In the genomic region with DNA sequence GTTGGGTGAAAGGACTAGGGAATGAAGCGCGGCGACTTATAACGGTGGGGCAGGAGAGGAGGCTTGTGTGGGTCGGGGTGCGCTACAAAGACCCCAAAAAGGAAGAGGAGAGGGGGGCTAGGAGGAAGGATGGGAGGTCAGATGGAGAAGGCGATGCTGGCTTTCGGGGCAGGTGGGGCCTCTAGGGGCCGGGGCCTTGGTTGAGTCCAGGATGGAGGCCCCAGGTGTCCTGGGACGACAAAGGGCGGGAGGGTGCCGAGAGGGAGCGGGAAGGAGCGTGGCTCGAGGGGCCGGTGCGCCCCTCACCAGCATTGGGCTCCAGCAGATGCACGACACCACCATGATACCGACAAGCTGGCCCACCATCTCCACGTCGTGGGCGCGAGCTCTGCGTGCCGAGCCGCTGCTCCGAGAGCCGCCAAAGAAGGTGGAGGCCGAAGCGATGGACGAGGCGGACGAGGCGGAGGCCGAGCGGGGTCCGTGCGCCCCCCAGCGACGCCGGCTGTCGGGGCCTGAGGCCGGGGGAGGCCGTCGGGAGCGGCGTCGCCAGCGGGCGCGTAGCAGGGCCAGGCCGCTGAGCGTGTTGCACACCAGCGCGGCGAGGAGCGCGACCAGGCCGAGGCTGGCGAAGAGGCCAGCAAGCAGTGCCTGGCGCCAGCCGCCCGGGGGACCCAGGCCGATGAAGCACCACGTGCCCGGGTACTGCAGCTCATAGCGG, we compare ENCODE assay signal across 11 cellular contexts. TPM values are rescaled to one million over a fixed set of nuclear protein-coding genes. Genes with fewer than 3 reads are reported as not detected.
DNase-seq lines count a peak whose midpoint lies in the region; ATAC-seq and TF ChIP-seq lines count a peak whose summit lies in the region.
"Had no signal": no experiment of that assay in that cellular context is flagged by ENCODE, and none has a peak within 500 bp of the region (broad histone marks: within the 10 kb centered on the region; RNA-seq: fewer than 3 reads in every experiment).

No MANE protein-coding gene starts in this region.

- H3K27me3 ChIP-seq in NT2/D1 (ENCODE audit: insufficient read depth, insufficient read length) (no peaks in the 10 kb centered on the region), foreskin keratinocyte (peaks cover 30% of the 10 kb centered on the region), spleen (replicated peaks in 1 of 7) (peaks cover 0 to 49% (median 35%) of the 10 kb centered on the region in 7 donors)
- H3K27me3 ChIP-seq: pancreas had no signal

- no peak overlapping the region for H3K4me3 Mint-ChIP-seq in activated CD4-positive, alpha-beta T cell treated with anti-CD3 and anti-CD28 coated beads, Interleukin-2, amount 10 ng/mL, durations not matched to agents 7 days and 5 days

- POLR2A ChIA-PET in activated CD4-positive, alpha-beta T cell treated with anti-CD3 and anti-CD28 coated beads, Interleukin-2, amount 10 ng/mL, durations not matched to agents 7 days and 5 days (lab: Charles Lee): no interaction called here

- peak overlapping the region; percentile 31 for H3K27ac Mint-ChIP-seq in activated CD4-positive, alpha-beta T cell treated with anti-CD3 and anti-CD28 coated beads, Interleukin-2, amount 10 ng/mL, durations not matched to agents 7 days and 5 days

- H3K36me3 Mint-ChIP-seq in activated CD4-positive, alpha-beta T cell treated with anti-CD3 and anti-CD28 coated beads, Interleukin-2, amount 10 ng/mL, durations not matched to agents 7 days and 5 days (ENCODE audit: low read depth): peaks cover 14% of the 10 kb centered on the region

- no peaks in the 10 kb centered on the region for H3K9me3 Mint-ChIP-seq in activated CD4-positive, alpha-beta T cell treated with anti-CD3 and anti-CD28 coated beads, Interleukin-2, amount 10 ng/mL, durations not matched to agents 7 days and 5 days

- H3K9me3 ChIP-seq in NT2/D1 (ENCODE audit: insufficient read depth, low read length) (no peaks in the 10 kb centered on the region), spleen (no peaks in the 10 kb centered on the region)
- H3K9me3 ChIP-seq: pancreas had no signal

- WGBS in spleen, 5 donors: 16 to 23% (median 16%) methylated on average over 39 to 67 of the region's 67 CpGs

- H3K27ac ChIP-seq in foreskin keratinocyte (no peak overlapping the region), spleen (peak overlapping the region in 1 of 8 donors; percentile 11)
- H3K27ac ChIP-seq: pancreas had no signal

- peaks cover 30% of the 10 kb centered on the region for H3K4me1 Mint-ChIP-seq in activated CD4-positive, alpha-beta T cell treated with anti-CD3 and anti-CD28 coated beads, Interleukin-2, amount 10 ng/mL, durations not matched to agents 7 days and 5 days

- CTCF ChIA-PET in activated CD4-positive, alpha-beta T cell treated with anti-CD3 and anti-CD28 coated beads, Interleukin-2, amount 10 ng/mL, durations not matched to agents 7 days and 5 days (lab: Charles Lee): interaction anchor here (0.7 to 2.0 kb wide), 14 partner anchors 8 to 337 kb away, joined by 3 to 7 read pairs (median 3); a partner anchor contains a TSS

- peaks cover 31% of the 10 kb centered on the region for H3K4me1 ChIP-seq in NT2/D1 (ENCODE audit: insufficient read depth, insufficient read length)
- H3K4me1 ChIP-seq in foreskin keratinocyte: no peaks in the 10 kb centered on the region
- peaks cover 23 to 72% (median 49%) of the 10 kb centered on the region in 6 donors for H3K4me1 ChIP-seq in spleen

- peaks cover 43% of the 10 kb centered on the region for H3K36me3 ChIP-seq in NT2/D1 (ENCODE audit: insufficient read depth, insufficient read length, low read length)
- peaks cover 0 to 49% (median 38%) of the 10 kb centered on the region in 6 donors for H3K36me3 ChIP-seq in spleen

- TF ChIP-seq CTCF in foreskin keratinocyte (conservative IDR thresholded peaks at IDR 0.05): peak; percentile 5
- TF ChIP-seq CTCF in spleen (IDR thresholded peaks at IDR 0.05 in 8 of 11, conservative IDR thresholded peaks at IDR 0.05 in 3 of 11): peak in 2 of 11 experiments; percentile 8 to 32

- TF ChIP-seq POLR2A in spleen (IDR thresholded peaks at IDR 0.05): no peak

- no peak for ATAC-seq in foreskin keratinocyte
- no peak for ATAC-seq in GM21447 (IDR thresholded peaks at IDR 0.05; ENCODE audit: unreplicated experiment)

- peak overlapping the region; percentile 10 for H3K9ac ChIP-seq in NT2/D1 (ENCODE audit: insufficient read length, low read depth)

- H3K4me3 ChIP-seq in NT2/D1 (ENCODE audit: insufficient read length, low read depth): no peak overlapping the region
- H3K4me3 ChIP-seq in spleen: peak overlapping the region in 6 of 8 donors; percentile 5 to 63 (median 20)

- DNase-seq in activated CD4-positive, alpha-beta T cell treated with anti-CD3 and anti-CD28 coated beads, Interleukin-2, amount 10 ng/mL, durations not matched to agents 7 days and 5 days: no peak
- DNase-seq in activated CD4-positive, alpha-beta T cell treated with anti-CD3 and anti-CD28 coated beads, Interleukin-2, amount 50 U/mL, for 4 hours: no peak
- DNase-seq in NT2/D1 (ENCODE audit: low read depth, low spot score) (no peak), foreskin keratinocyte (no peak), spleen (no peak), NCI-H1694 (lab: John Stamatoyannopoulos, UW) (no peak), NCI-H1092 treated with DMSO at 0.1 percent for 48 hours (lab: John Stamatoyannopoulos, UW) (no peak)
- DNase-seq: activated effector memory CD4-positive, alpha-beta T cell treated with anti-CD3 and anti-CD28 coated beads, Interleukin-2, amount 50 U/mL, for 16 hours; T-helper 9 cell had no signal

- intact Hi-C loops in spleen (cut with DNase I; ENCODE audit: low total_unique reads): no loop called here

- H3K27me3 Mint-ChIP-seq in activated CD4-positive, alpha-beta T cell treated with anti-CD3 and anti-CD28 coated beads, Interleukin-2, amount 10 ng/mL, durations not matched to agents 7 days and 5 days: peaks cover 16% of the 10 kb centered on the region

RNA-seq across cellular contexts. Expression of a gene that starts 1.9 kb away (rescaled TPM):
- under 1 TPM; 0.19 to 0.27 TPM for total RNA-seq in activated CD4-positive, alpha-beta T cell treated with anti-CD3 and anti-CD28 coated beads, Interleukin-2, amount 10 ng/mL, durations not matched to agents 7 days and 5 days
- total RNA-seq in foreskin keratinocyte: not detected in 2 replicates
- polyA plus RNA-seq in foreskin keratinocyte: 0.04 TPM in 1 of 2 replicates, not detected in the other
- total RNA-seq in spleen: 10 to 100 TPM in 5 of 7 donors, 1 to 10 TPM in 2; 4.6 to 26.8 (median 12.4) TPM
- polyA plus RNA-seq in spleen: 1 to 10 TPM; 1.8 to 2.8 (median 2.2) TPM

RNA-seq across cellular contexts. Expression of a gene that starts 22.7 kb away (rescaled TPM):
- 10 to 100 TPM; 36.5 to 47.2 TPM for total RNA-seq in activated CD4-positive, alpha-beta T cell treated with anti-CD3 and anti-CD28 coated beads, Interleukin-2, amount 10 ng/mL, durations not matched to agents 7 days and 5 days
- total RNA-seq in foreskin keratinocyte (228 and 256 TPM in 2 replicates), spleen (10 to 100 TPM; 17.1 to 40.4 (median 21.7) TPM)
- polyA plus RNA-seq in foreskin keratinocyte (250 and 306 TPM in 2 replicates), spleen (10 to 100 TPM; 30.0 to 58.1 (median 31.3) TPM)

RNA-seq across cellular contexts. Expression of a gene that starts 40.1 kb away (rescaled TPM):
- total RNA-seq in activated CD4-positive, alpha-beta T cell treated with anti-CD3 and anti-CD28 coated beads, Interleukin-2, amount 10 ng/mL, durations not matched to agents 7 days and 5 days: 100 to 1,000 TPM; 238 to 242 TPM
- total RNA-seq in foreskin keratinocyte (3.8 and 5.7 TPM in 2 replicates), spleen (100 to 1,000 TPM; 138 to 213 (median 175) TPM)
- polyA plus RNA-seq in foreskin keratinocyte (3.4 and 4.6 TPM in 2 replicates), spleen (100 to 1,000 TPM in 2 of 3 donors, 10 to 100 TPM in 1; 93.3 to 186 (median 113) TPM)

RNA-seq across cellular contexts. Expression of a gene that starts 45.0 kb away (rescaled TPM):
- 100 to 1,000 TPM in 1 of 2 experiments, 10 to 100 TPM in 1; 89.7 to 100 TPM for total RNA-seq in activated CD4-positive, alpha-beta T cell treated with anti-CD3 and anti-CD28 coated beads, Interleukin-2, amount 10 ng/mL, durations not matched to agents 7 days and 5 days
- 184 and 196 TPM in 2 replicates for total RNA-seq in foreskin keratinocyte
- 158 and 184 TPM in 2 replicates for polyA plus RNA-seq in foreskin keratinocyte
- total RNA-seq in spleen: 100 to 1,000 TPM in 1 of 7 donors, 10 to 100 TPM in 6; 33.9 to 157 (median 43.0) TPM
- polyA plus RNA-seq in spleen: 10 to 100 TPM; 12.6 to 29.4 (median 19.7) TPM

RNA-seq across cellular contexts. Expression of a gene that starts 54.1 kb away (rescaled TPM):
- total RNA-seq in activated CD4-positive, alpha-beta T cell treated with anti-CD3 and anti-CD28 coated beads, Interleukin-2, amount 10 ng/mL, durations not matched to agents 7 days and 5 days: 100 to 1,000 TPM; 232 to 269 TPM
- total RNA-seq in foreskin keratinocyte: 104 and 132 TPM in 2 replicates
- polyA plus RNA-seq in foreskin keratinocyte: 123 and 146 TPM in 2 replicates
- 100 to 1,000 TPM in 6 of 7 donors, 10 to 100 TPM in 1; 81.8 to 155 (median 124) TPM for total RNA-seq in spleen
- polyA plus RNA-seq in spleen: 100 to 1,000 TPM; 176 to 267 (median 248) TPM

Comparison
In these comparisons a context has a peak if more than half of its experiments do, and no peak if none do; other contexts are left out.
1. RNA of a gene that starts 40.1 kb away (total RNA-seq): 238 to 242 TPM in activated CD4-positive, alpha-beta T cell treated with anti-CD3 and anti-CD28 coated beads, Interleukin-2, amount 10 ng/mL, durations not matched to agents 7 days and 5 days and 138 to 213 TPM in spleen; 3.8 to 5.7 TPM in foreskin keratinocyte; every median in the first group is over 10 times any median in the second.